Comparison of ENCODE assay signal across 1 cellular context in genomic region chr19:32924200-32924599, GRCh38.
TF ChIP-seq lines count a peak whose summit lies in the region.

No MANE protein-coding gene starts in this region.

TF ChIP-seq in SK-N-SH treated with all-trans-retinoic acid at 6 μM for 48 hours, 23 proteins besides CTCF, POLR2A, EP300 and RAD21 (continued from another document):
- no peak for TF ChIP-seq CSRNP3 (CRISPR knock-in tag; IDR thresholded peaks at IDR 0.05)
- TF ChIP-seq ZC3H10 (CRISPR knock-in tag; IDR thresholded peaks at IDR 0.05): no peak
- no peak for TF ChIP-seq ZNF8 (CRISPR knock-in tag; IDR thresholded peaks at IDR 0.05)
- TF ChIP-seq ARNTL (CRISPR knock-in tag; IDR thresholded peaks at IDR 0.05; ENCODE audit: borderline replicate concordance, low read depth): no peak
- no peak for TF ChIP-seq RARB (CRISPR knock-in tag; IDR thresholded peaks at IDR 0.05)
- TF ChIP-seq TSHZ2 (CRISPR knock-in tag; IDR thresholded peaks at IDR 0.05): no peak
- no peak for TF ChIP-seq CREB5 (CRISPR knock-in tag; IDR thresholded peaks at IDR 0.05; ENCODE audit: low read depth)
- TF ChIP-seq OSR1 (CRISPR knock-in tag; IDR thresholded peaks at IDR 0.05): no peak
TF ChIP-seq in SK-N-SH treated with all-trans-retinoic acid at 6 μM for 48 hours: peak in this region for 0.
